ENCODE assay signal across 20 cellular contexts in genomic region chr7:156524737-156525597, GRCh38.
"Had no signal": no experiment of that assay in that cellular context is flagged by ENCODE, and none has a peak within 500 bp of the region (broad histone marks: within the 10 kb centered on the region; RNA-seq: fewer than 3 reads in every experiment).

No MANE protein-coding gene starts in this region.

- ATAC-seq: activated T-cell treated with anti-CD3 and anti-CD28 coated beads, Interleukin-2, amount 50 U/mL, for 72 hours; PC-3; WTC11 had no signal

- H3K9me3 ChIP-seq: adrenal gland had no signal

- H3K9ac ChIP-seq: KMS-11 had no signal

- H3K27ac ChIP-seq: adrenal gland, KMS-11 had no signal

- H3K4me2 ChIP-seq: KMS-11 had no signal

- DNase-seq: activated CD4-positive, alpha-beta memory T cell treated with anti-CD3 and anti-CD28 coated beads for 36 hours; activated CD4-positive, alpha-beta T cell treated with anti-CD3 and anti-CD28 coated beads, Interleukin-2, amount 10 ng/mL, durations not matched to agents 7 days and 5 days; activated CD4-positive, CD25-positive, alpha-beta regulatory T cell treated with anti-CD3 and anti-CD28 coated beads, Interleukin-2, amount 50 U/mL, for 72 hours; activated CD8-positive, alpha-beta memory T cell treated with anti-CD3 and anti-CD28 coated beads, Interleukin-2, amount 50 U/mL, for 4 hours; activated naive CD4-positive, alpha-beta T cell treated with anti-CD3 and anti-CD28 coated beads, Interleukin-2, amount 50 U/mL, for 16 hours; activated naive CD8-positive, alpha-beta T cell treated with anti-CD3 and anti-CD28 coated beads, Interleukin-2, amount 10 ng/mL, durations not matched to agents 7 days and 5 days; activated T-cell treated with anti-CD3 and anti-CD28 coated beads, Interleukin-2, amount 50 U/mL, for 72 hours; anterior cingulate cortex; cerebellar nuclear complex; NCI-H1092; NCI-H1417 treated with DMSO at 0.1 percent for 48 hours; NCI-H1694; NCI-H2029; NCI-H2107; NCI-H510A treated with DMSO at 0.1 percent for 48 hours; PC-3; SHP77 treated with DMSO at 0.1 percent for 48 hours had no signal

- H3K36me3 ChIP-seq: adrenal gland had no signal

- H3K27me3 ChIP-seq: adrenal gland had no signal

- H3K4me3 ChIP-seq: adrenal gland had no signal
